ENCODE assay signal across 15 cellular contexts in genomic region chr9:35776018-35776417, GRCh38. TPM values are rescaled to one million over a fixed set of nuclear protein-coding genes. Genes with fewer than 3 reads are reported as not detected.
DNase-seq lines count a peak whose midpoint lies in the region; ATAC-seq and TF ChIP-seq lines count a peak whose summit lies in the region.
"Had no signal": no experiment of that assay in that cellular context is flagged by ENCODE, and none has a peak within 500 bp of the region (broad histone marks: within the 10 kb centered on the region; RNA-seq: fewer than 3 reads in every experiment).

No MANE protein-coding gene starts in this region.

- H3K4me3 ChIP-seq in right atrium auricular region = no peak overlapping the region
- H3K4me3 ChIP-seq: suprapubic skin had no signal

- no peaks in the 10 kb centered on the region for H3K36me3 Mint-ChIP-seq in nephron (ENCODE audit: low read depth)

- no peaks in the 10 kb centered on the region for H3K27me3 ChIP-seq in right atrium auricular region
- H3K27me3 ChIP-seq: suprapubic skin had no signal

- H3K9me3 Mint-ChIP-seq in nephron = no peaks in the 10 kb centered on the region

- TF ChIP-seq CTCF in nephron (IDR thresholded peaks at IDR 0.05; ENCODE audit: unreplicated experiment in 3 of 3) (no peak), right atrium auricular region (IDR thresholded peaks at IDR 0.05) (no peak)

- H3K4me1 Mint-ChIP-seq in nephron = peaks cover 16% of the 10 kb centered on the region

- H3K9me3 ChIP-seq in right atrium auricular region = no peaks in the 10 kb centered on the region
- H3K9me3 ChIP-seq: suprapubic skin had no signal

- peaks cover 0 to 23% of the 10 kb centered on the region in 2 donors for H3K4me1 ChIP-seq in right atrium auricular region

- H3K27ac ChIP-seq in right atrium auricular region = no peak overlapping the region
- H3K27ac ChIP-seq: 22Rv1, suprapubic skin, VCaP had no signal

- ATAC-seq in HG03025 (IDR thresholded peaks at IDR 0.05; ENCODE audit: low FRiP score, unreplicated experiment) = no peak

- H3K4me3 Mint-ChIP-seq in nephron = no peak overlapping the region

- H3K27ac Mint-ChIP-seq in nephron = peak overlapping the region in 2 of 3 experiments; percentile 16 to 42

- peak; percentile 32 for DNase-seq in DMS 273 (lab: John Stamatoyannopoulos, UW; ENCODE audit: unreplicated experiment)
- DNase-seq in DMS 273 treated with DMSO at 0.1 percent for 48 hours (lab: John Stamatoyannopoulos, UW) = no peak
- DNase-seq in NCI-H128 (lab: John Stamatoyannopoulos, UW; ENCODE audit: unreplicated experiment) = peak; percentile 69
- peak; percentile 78 for DNase-seq in NCI-H748 treated with DMSO at 0.1 percent for 48 hours (lab: John Stamatoyannopoulos, UW)
- no peak for DNase-seq in MV-4-11 (lab: John Stamatoyannopoulos, UW)
- DNase-seq in right atrium auricular region (ENCODE audit: low spot score) = no peak
- DNase-seq: activated T-cell treated with anti-CD3 and anti-CD28 coated beads, Interleukin-2, amount 50 U/mL, for 48 hours had no signal

- no peaks in the 10 kb centered on the region for H3K36me3 ChIP-seq in right atrium auricular region
- H3K36me3 ChIP-seq: suprapubic skin had no signal

- peaks cover 10% of the 10 kb centered on the region for H3K27me3 Mint-ChIP-seq in nephron (ENCODE audit: low read depth)

RNA-seq across cellular contexts. Expression of gene NPR2, which starts 15.4 kb away (rescaled TPM):
- total RNA-seq in right atrium auricular region = 10 to 100 TPM; 17.7 to 27.2 TPM

RNA-seq across cellular contexts. Expression of gene MSMP, which starts 21.9 kb away (rescaled TPM):
- total RNA-seq in right atrium auricular region = not detected
- total RNA-seq: bronchial epithelial cell, epithelial cell of proximal tubule, mesenteric fat pad, suprapubic skin had no signal

RNA-seq across cellular contexts. Expression of gene RGP1, which starts 26.9 kb away (rescaled TPM):
- 10 to 100 TPM; 21.3 to 25.7 TPM for total RNA-seq in right atrium auricular region

RNA-seq across cellular contexts. Expression of gene GBA2, which starts 27.0 kb away (rescaled TPM):
- total RNA-seq in right atrium auricular region = 10 to 100 TPM; 64.1 to 76.3 TPM

RNA-seq across cellular contexts. Expression of gene SPAG8, which starts 36.0 kb away (rescaled TPM):
- total RNA-seq in right atrium auricular region = 1 to 10 TPM; 1.6 to 4.1 TPM

Comparison
In these comparisons a context has a peak if more than half of its experiments do, and no peak if none do; other contexts are left out.
1. DNase-seq: peak in DMS 273 (single experiment), NCI-H128 (single experiment) and NCI-H748 treated with DMSO at 0.1 percent for 48 hours (single experiment); none in DMS 273 treated with DMSO at 0.1 percent for 48 hours (single experiment), MV-4-11 (single experiment) and right atrium auricular region (single experiment).